ENCODE assay signal across 8 cellular contexts in genomic region chr2:42569116-42569711, GRCh38. TPM values are rescaled to one million over a fixed set of nuclear protein-coding genes. Genes with fewer than 3 reads are reported as not detected.
DNase-seq lines count a peak whose midpoint lies in the region; ATAC-seq and TF ChIP-seq lines count a peak whose summit lies in the region.

No MANE protein-coding gene starts in this region.

- peaks cover 51% of the 10 kb centered on the region for H3K79me2 ChIP-seq in GM23338 (replicated peaks; ENCODE audit: insufficient read depth)

- peak overlapping the region; percentile 96 for H3K27ac Mint-ChIP-seq in GM23338

- no peaks in the 10 kb centered on the region for H3K9me2 ChIP-seq in GM23338 (ENCODE audit: insufficient read depth)

- peak; percentile 30 for DNase-seq in COLO829 (ENCODE audit: low spot score)
- peak; percentile 17 for DNase-seq in GM23338 (ENCODE audit: low spot score)
- peak; percentile 30 for DNase-seq in NCI-H345 treated with DMSO at 0.1 percent for 48 hours (lab: John Stamatoyannopoulos, UW; ENCODE audit: unreplicated experiment)
- peak; percentile 67 for DNase-seq in adipocyte (ENCODE audit: low read depth)
- DNase-seq in left ventricle myocardium superior = peak; percentile 37
- peak; percentile 12 for DNase-seq in prostate gland (ENCODE audit: low spot score)

- H3K9me3 Mint-ChIP-seq in GM23338 = no peaks in the 10 kb centered on the region

- TF ChIP-seq POLR2A in prostate gland (IDR thresholded peaks at IDR 0.05) = no peak

- WGBS in prostate gland = 3% methylated on average over 20 of the region's 20 CpGs

- H3K36me3 ChIP-seq in GM23338 (ENCODE audit: insufficient read depth) (peaks cover 30% of the 10 kb centered on the region), adipocyte (ENCODE audit: control insufficient read depth, insufficient read depth, low read length, severe bottlenecking) (peaks cover 4% of the 10 kb centered on the region), prostate gland (no peaks in the 10 kb centered on the region)

- H3K9me3 ChIP-seq in adipocyte (ENCODE audit: control insufficient read depth, low read length) = no peaks in the 10 kb centered on the region
- no peaks in the 10 kb centered on the region for H3K9me3 ChIP-seq in prostate gland

- H3K27me3 Mint-ChIP-seq in GM23338 (ENCODE audit: insufficient read depth, low read depth, poor library complexity) = peaks cover 14% of the 10 kb centered on the region

- peak overlapping the region; percentile 93 for H3K4me2 ChIP-seq in GM23338

- peaks cover 26% of the 10 kb centered on the region for H3K4me1 Mint-ChIP-seq in GM23338

- 0 out of 2 replicates have a peak, but pooled peaks cover 7% of the 10 kb centered on the region for H3F3A ChIP-seq in GM23338 (replicated peaks; ENCODE audit: low read depth)

- ATAC-seq in GM23338 = peak; percentile 7; the same call in 2 of the 3 replicates
- ATAC-seq in left ventricle myocardium superior = peak; percentile 52
- no peak for ATAC-seq in GM19467 (IDR thresholded peaks at IDR 0.05; ENCODE audit: unreplicated experiment)
- ATAC-seq in GM18517 (IDR thresholded peaks at IDR 0.05; ENCODE audit: unreplicated experiment) = no peak

- H3K27ac ChIP-seq in GM23338 (ENCODE audit: low read depth) (peak overlapping the region; percentile 89), prostate gland (peak overlapping the region; percentile 92 to 94)

- H3K4me1 ChIP-seq in GM23338 (ENCODE audit: insufficient read depth) (peaks cover 27% of the 10 kb centered on the region), adipocyte (ENCODE audit: control insufficient read depth, insufficient read depth, low read length) (peaks cover 26% of the 10 kb centered on the region), prostate gland (replicated peaks) (no peaks in the 10 kb centered on the region)

- no peak overlapping the region for H2AFZ ChIP-seq in GM23338

- H4K20me1 ChIP-seq in GM23338 (replicated peaks; ENCODE audit: insufficient read depth) = peaks cover 13% of the 10 kb centered on the region; the same call in 1 of the 2 replicates

- H3K9ac ChIP-seq in adipocyte (ENCODE audit: low read length) = peak overlapping the region; percentile 84

- no peaks in the 10 kb centered on the region for H3K27me3 ChIP-seq in GM23338 (ENCODE audit: insufficient read depth)
- no peaks in the 10 kb centered on the region for H3K27me3 ChIP-seq in adipocyte (replicated peaks; ENCODE audit: control insufficient read depth, insufficient read depth, low read length)
- H3K27me3 ChIP-seq in prostate gland (replicated peaks; ENCODE audit: insufficient read depth) = no peaks in the 10 kb centered on the region

- H3K4me3 ChIP-seq in GM23338 (peak overlapping the region; percentile 75), adipocyte (ENCODE audit: low read length) (peak overlapping the region; percentile 79), prostate gland (peak overlapping the region; percentile 77 to 92)

- intact Hi-C loops in left ventricle myocardium superior (cut with micrococcal nuclease) = no loop called here
- intact Hi-C loops in prostate gland (cut with DNase I) = no loop called here

- H3K4me3 Mint-ChIP-seq in GM23338 = peak overlapping the region; percentile 89

- H3K36me3 Mint-ChIP-seq in GM23338 (ENCODE audit: low read depth) = peaks cover 46% of the 10 kb centered on the region

- TF ChIP-seq CTCF in GM23338 (conservative IDR thresholded peaks at IDR 0.05; ENCODE audit: low read depth in 2 of 2) (no peak), prostate gland (IDR thresholded peaks at IDR 0.05) (no peak)

TF ChIP-seq in GM23338, 12 proteins besides CTCF, POLR2A, EP300 and RAD21:
- TF ChIP-seq POLR2AphosphoS5 (IDR thresholded peaks at IDR 0.05; ENCODE audit: low read depth) = 0 out of 2 replicates have a peak, but pooled peaks have one; percentile 16
- TF ChIP-seq EZH2phosphoT487 (IDR thresholded peaks at IDR 0.05; ENCODE audit: unreplicated experiment) = no peak
- no peak for TF ChIP-seq JUNB (IDR thresholded peaks at IDR 0.05; ENCODE audit: unreplicated experiment)
- TF ChIP-seq STAT1 (IDR thresholded peaks at IDR 0.05; ENCODE audit: unreplicated experiment) = no peak
- TF ChIP-seq, protein P1, sequence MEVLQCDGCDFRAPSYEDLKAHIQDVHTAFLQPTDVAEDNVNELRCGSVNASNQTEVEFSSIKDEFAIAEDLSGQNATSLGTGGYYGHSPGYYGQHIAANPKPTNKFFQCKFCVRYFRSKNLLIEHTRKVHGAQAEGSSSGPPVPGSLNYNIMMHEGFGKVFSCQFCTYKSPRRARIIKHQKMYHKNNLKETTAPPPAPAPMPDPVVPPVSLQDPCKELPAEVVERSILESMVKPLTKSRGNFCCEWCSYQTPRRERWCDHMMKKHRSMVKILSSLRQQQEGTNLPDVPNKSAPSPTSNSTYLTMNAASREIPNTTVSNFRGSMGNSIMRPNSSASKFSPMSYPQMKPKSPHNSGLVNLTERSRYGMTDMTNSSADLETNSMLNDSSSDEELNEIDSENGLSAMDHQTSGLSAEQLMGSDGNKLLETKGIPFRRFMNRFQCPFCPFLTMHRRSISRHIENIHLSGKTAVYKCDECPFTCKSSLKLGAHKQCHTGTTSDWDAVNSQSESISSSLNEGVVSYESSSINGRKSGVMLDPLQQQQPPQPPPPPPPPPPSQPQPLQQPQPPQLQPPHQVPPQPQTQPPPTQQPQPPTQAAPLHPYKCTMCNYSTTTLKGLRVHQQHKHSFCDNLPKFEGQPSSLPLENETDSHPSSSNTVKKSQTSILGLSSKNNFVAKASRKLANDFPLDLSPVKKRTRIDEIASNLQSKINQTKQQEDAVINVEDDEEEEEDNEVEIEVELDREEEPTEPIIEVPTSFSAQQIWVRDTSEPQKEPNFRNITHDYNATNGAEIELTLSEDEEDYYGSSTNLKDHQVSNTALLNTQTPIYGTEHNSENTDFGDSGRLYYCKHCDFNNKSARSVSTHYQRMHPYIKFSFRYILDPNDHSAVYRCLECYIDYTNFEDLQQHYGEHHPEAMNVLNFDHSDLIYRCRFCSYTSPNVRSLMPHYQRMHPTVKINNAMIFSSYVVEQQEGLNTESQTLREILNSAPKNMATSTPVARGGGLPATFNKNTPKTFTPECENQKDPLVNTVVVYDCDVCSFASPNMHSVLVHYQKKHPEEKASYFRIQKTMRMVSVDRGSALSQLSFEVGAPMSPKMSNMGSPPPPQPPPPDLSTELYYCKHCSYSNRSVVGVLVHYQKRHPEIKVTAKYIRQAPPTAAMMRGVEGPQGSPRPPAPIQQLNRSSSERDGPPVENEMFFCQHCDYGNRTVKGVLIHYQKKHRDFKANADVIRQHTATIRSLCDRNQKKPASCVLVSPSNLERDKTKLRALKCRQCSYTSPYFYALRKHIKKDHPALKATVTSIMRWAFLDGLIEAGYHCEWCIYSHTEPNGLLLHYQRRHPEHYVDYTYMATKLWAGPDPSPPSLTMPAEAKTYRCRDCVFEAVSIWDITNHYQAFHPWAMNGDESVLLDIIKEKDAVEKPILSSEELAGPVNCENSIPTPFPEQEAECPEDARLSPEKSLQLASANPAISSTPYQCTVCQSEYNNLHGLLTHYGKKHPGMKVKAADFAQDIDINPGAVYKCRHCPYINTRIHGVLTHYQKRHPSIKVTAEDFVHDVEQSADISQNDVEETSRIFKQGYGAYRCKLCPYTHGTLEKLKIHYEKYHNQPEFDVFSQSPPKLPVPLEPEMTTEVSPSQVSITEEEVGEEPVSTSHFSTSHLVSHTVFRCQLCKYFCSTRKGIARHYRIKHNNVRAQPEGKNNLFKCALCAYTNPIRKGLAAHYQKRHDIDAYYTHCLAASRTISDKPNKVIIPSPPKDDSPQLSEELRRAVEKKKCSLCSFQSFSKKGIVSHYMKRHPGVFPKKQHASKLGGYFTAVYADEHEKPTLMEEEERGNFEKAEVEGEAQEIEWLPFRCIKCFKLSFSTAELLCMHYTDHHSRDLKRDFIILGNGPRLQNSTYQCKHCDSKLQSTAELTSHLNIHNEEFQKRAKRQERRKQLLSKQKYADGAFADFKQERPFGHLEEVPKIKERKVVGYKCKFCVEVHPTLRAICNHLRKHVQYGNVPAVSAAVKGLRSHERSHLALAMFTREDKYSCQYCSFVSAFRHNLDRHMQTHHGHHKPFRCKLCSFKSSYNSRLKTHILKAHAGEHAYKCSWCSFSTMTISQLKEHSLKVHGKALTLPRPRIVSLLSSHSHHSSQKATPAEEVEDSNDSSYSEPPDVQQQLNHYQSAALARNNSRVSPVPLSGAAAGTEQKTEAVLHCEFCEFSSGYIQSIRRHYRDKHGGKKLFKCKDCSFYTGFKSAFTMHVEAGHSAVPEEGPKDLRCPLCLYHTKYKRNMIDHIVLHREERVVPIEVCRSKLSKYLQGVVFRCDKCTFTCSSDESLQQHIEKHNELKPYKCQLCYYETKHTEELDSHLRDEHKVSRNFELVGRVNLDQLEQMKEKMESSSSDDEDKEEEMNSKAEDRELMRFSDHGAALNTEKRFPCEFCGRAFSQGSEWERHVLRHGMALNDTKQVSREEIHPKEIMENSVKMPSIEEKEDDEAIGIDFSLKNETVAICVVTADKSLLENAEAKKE (CRISPR knock-in tag; IDR thresholded peaks at IDR 0.05) = no peak
TF ChIP-seq in GM23338: peak in this region for 1.

RNA-seq across cellular contexts. Expression of gene MTA3, which starts 0.8 kb away (rescaled TPM):
- 145 and 162 TPM in 2 replicates for total RNA-seq in GM23338 (2014; rRNA removed; shearing (Covaris generic))
- polyA plus RNA-seq in GM23338 (2016; fragmentation: Nextera tagmentation; extraction: Ambion mirVana) = 202 and 208 TPM in 2 replicates
- total RNA-seq in left ventricle myocardium superior = 17.6 TPM
- total RNA-seq in prostate gland = 10 to 100 TPM; 23.6 to 53.4 TPM

Comparison
In these comparisons a context has a peak if more than half of its experiments do, and no peak if none do; other contexts are left out.
1. DNase-seq: peak in every context shown above with its lines; median percentile 67 in adipocyte; 37 in left ventricle myocardium superior; 30 in COLO829; 30 in NCI-H345 treated with DMSO at 0.1 percent for 48 hours; 17 in GM23338; 12 in prostate gland.
2. ATAC-seq: peak in GM23338 (single experiment) and left ventricle myocardium superior (single experiment); none in GM19467 (single experiment) and GM18517 (single experiment).
3. Peak in every context shown above with its lines, with median percentiles within 50 percentile points of each other: H3K4me3 ChIP-seq.